ENCODE assay signal across 1 cellular context in genomic region chr3:16205156-16205870, GRCh38.
TF ChIP-seq lines count a peak whose summit lies in the region.

No MANE protein-coding gene starts in this region.

TF ChIP-seq in IMR-90, 13 proteins besides CTCF, POLR2A, EP300 and RAD21:
- TF ChIP-seq MAZ (IDR thresholded peaks at IDR 0.05; ENCODE audit: borderline replicate concordance, low read depth, low read length) (no peak), RCOR1 (IDR thresholded peaks at IDR 0.05; ENCODE audit: insufficient replicate concordance, low read length) (no peak), ELK1 (IDR thresholded peaks at IDR 0.05; ENCODE audit: borderline replicate concordance, low read depth, low read length) (no peak), SMC3 (IDR thresholded peaks at IDR 0.05; ENCODE audit: low read depth, low read length) (no peak), CHD1 (IDR thresholded peaks at IDR 0.05; ENCODE audit: low read depth, low read length) (no peak), RFX5 (IDR thresholded peaks at IDR 0.05; ENCODE audit: low read depth, low read length) (no peak), BHLHE40 (IDR thresholded peaks at IDR 0.05; ENCODE audit: low read depth, low read length) (no peak), MAFK (IDR thresholded peaks at IDR 0.05; ENCODE audit: low read depth, low read length) (no peak), USF2 (IDR thresholded peaks at IDR 0.05; ENCODE audit: low read depth, low read length) (no peak)
